In the genomic region with DNA sequence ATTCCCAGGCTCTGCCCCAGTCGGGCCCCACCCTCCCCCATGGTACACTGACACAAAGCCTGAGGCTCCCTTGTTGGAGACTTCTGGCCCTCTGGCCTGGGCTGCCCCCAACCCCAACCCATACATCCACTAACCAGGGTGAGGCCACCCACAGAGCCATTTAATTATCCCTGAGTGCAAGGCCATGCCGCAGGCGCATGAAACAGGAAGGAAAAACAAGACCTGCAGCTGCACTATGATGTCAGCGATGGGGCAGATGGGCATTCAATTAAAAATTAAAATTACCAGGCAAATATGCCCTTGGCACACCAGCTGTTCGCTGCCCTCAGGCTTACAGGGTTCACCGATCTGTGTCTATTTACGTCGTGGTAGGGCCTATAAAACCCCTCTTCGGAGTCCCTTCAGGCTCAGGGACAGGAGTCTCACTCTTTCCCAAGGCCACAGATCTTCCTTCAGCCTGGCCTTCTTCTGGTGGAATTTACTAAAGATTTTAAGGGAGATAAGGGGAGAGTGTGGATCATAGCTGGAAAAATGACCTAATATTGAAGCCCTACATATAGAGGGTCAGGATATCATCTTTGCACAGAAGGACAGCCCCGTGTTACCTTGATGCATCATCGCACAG, we compare ENCODE assay signal across 12 cellular contexts. TPM values are rescaled to one million over a fixed set of nuclear protein-coding genes. Genes with fewer than 3 reads are reported as not detected.
DNase-seq lines count a peak whose midpoint lies in the region; ATAC-seq lines count a peak whose summit lies in the region.
"Had no signal": no experiment of that assay in that cellular context is flagged by ENCODE, and none has a peak within 500 bp of the region (broad histone marks: within the 10 kb centered on the region; RNA-seq: fewer than 3 reads in every experiment).

No MANE protein-coding gene starts in this region.

- H3K27me3 Mint-ChIP-seq in activated T-helper 1 cell treated with anti-CD3 and anti-CD28 coated beads, Interleukin-12 subunit alpha, Interleukin-12 subunit beta, Interleukin-2, Interleukin-4 antibody, amounts not matched to agents 30 ng/mL and 10 ng/mL and 1 ng/mL, durations not matched to agents 14 hours and 24 hours and 36 hours (ENCODE audit: insufficient read depth): peaks cover 13% of the 10 kb centered on the region
- H3K27me3 Mint-ChIP-seq in stimulated activated naive B cell treated with anti-CD40 and anti-IgM and Interleukin-4, amounts not matched to agents 10 μg/mL and 1 μg/mL and 100 μg/mL, for 72 hours: peaks cover 4 to 7% of the 10 kb centered on the region in 2 donors

- H3K4me1 Mint-ChIP-seq in activated T-helper 1 cell treated with anti-CD3 and anti-CD28 coated beads, Interleukin-12 subunit alpha, Interleukin-12 subunit beta, Interleukin-2, Interleukin-4 antibody, amounts not matched to agents 30 ng/mL and 10 ng/mL and 1 ng/mL, durations not matched to agents 14 hours and 24 hours and 36 hours (ENCODE audit: low read depth): peaks cover 53% of the 10 kb centered on the region
- H3K4me1 Mint-ChIP-seq in stimulated activated naive B cell treated with anti-CD40 and anti-IgM and Interleukin-4, amounts not matched to agents 10 μg/mL and 1 μg/mL and 100 μg/mL, for 72 hours: peaks cover 29 to 45% of the 10 kb centered on the region in 2 donors

- DNase-seq in NCI-H2227 (lab: John Stamatoyannopoulos, UW; ENCODE audit: unreplicated experiment): peak; percentile 11
- DNase-seq in NCI-H2227 treated with DMSO at 0.1 percent for 48 hours (lab: John Stamatoyannopoulos, UW): no peak
- peak; percentile 81 for DNase-seq in NCI-H510A treated with DMSO at 0.1 percent for 48 hours (lab: John Stamatoyannopoulos, UW)
- DNase-seq in activated T-helper 1 cell treated with anti-CD3 and anti-CD28 coated beads, Interleukin-12 subunit alpha, Interleukin-12 subunit beta, Interleukin-2, Interleukin-4 antibody, amounts not matched to agents 30 ng/mL and 10 ng/mL and 1 ng/mL, durations not matched to agents 14 hours and 24 hours and 36 hours (ENCODE audit: low spot score): no peak
- no peak for DNase-seq in stimulated activated naive B cell treated with anti-CD40 and anti-IgM and Interleukin-4, amounts not matched to agents 10 μg/mL and 1 μg/mL and 100 μg/mL, for 72 hours
- DNase-seq in activated CD4-positive, alpha-beta T cell treated with anti-CD3 and anti-CD28 coated beads for 4 hours: no peak
- DNase-seq: ACHN; activated naive CD8-positive, alpha-beta T cell treated with anti-CD3 and anti-CD28 coated beads for 36 hours; midbrain had no signal

- ATAC-seq in stimulated activated naive B cell treated with anti-CD40 and anti-IgM and Interleukin-4, amounts not matched to agents 10 μg/mL and 1 μg/mL and 100 μg/mL, for 72 hours (replicated peaks): peak; percentile 24 to 36
- ATAC-seq in HG03280 (IDR thresholded peaks at IDR 0.05; ENCODE audit: unreplicated experiment) (no peak), GM19324 (IDR thresholded peaks at IDR 0.05; ENCODE audit: low FRiP score, unreplicated experiment) (no peak)

- no peak overlapping the region for H3K4me3 Mint-ChIP-seq in activated T-helper 1 cell treated with anti-CD3 and anti-CD28 coated beads, Interleukin-12 subunit alpha, Interleukin-12 subunit beta, Interleukin-2, Interleukin-4 antibody, amounts not matched to agents 30 ng/mL and 10 ng/mL and 1 ng/mL, durations not matched to agents 14 hours and 24 hours and 36 hours
- H3K4me3 Mint-ChIP-seq in stimulated activated naive B cell treated with anti-CD40 and anti-IgM and Interleukin-4, amounts not matched to agents 10 μg/mL and 1 μg/mL and 100 μg/mL, for 72 hours: no peak overlapping the region
- H3K4me3 Mint-ChIP-seq: activated naive CD8-positive, alpha-beta T cell treated with anti-CD3 and anti-CD28 coated beads for 36 hours had no signal

- peaks cover 2% of the 10 kb centered on the region for H3K36me3 Mint-ChIP-seq in activated T-helper 1 cell treated with anti-CD3 and anti-CD28 coated beads, Interleukin-12 subunit alpha, Interleukin-12 subunit beta, Interleukin-2, Interleukin-4 antibody, amounts not matched to agents 30 ng/mL and 10 ng/mL and 1 ng/mL, durations not matched to agents 14 hours and 24 hours and 36 hours (ENCODE audit: low read depth)
- H3K36me3 Mint-ChIP-seq in stimulated activated naive B cell treated with anti-CD40 and anti-IgM and Interleukin-4, amounts not matched to agents 10 μg/mL and 1 μg/mL and 100 μg/mL, for 72 hours: no peaks in the 10 kb centered on the region
- H3K36me3 Mint-ChIP-seq: activated naive CD8-positive, alpha-beta T cell treated with anti-CD3 and anti-CD28 coated beads for 36 hours had no signal

- H3K9me3 Mint-ChIP-seq in activated T-helper 1 cell treated with anti-CD3 and anti-CD28 coated beads, Interleukin-12 subunit alpha, Interleukin-12 subunit beta, Interleukin-2, Interleukin-4 antibody, amounts not matched to agents 30 ng/mL and 10 ng/mL and 1 ng/mL, durations not matched to agents 14 hours and 24 hours and 36 hours: no peaks in the 10 kb centered on the region
- H3K9me3 Mint-ChIP-seq in stimulated activated naive B cell treated with anti-CD40 and anti-IgM and Interleukin-4, amounts not matched to agents 10 μg/mL and 1 μg/mL and 100 μg/mL, for 72 hours: no peaks in the 10 kb centered on the region
- H3K9me3 Mint-ChIP-seq: activated naive CD8-positive, alpha-beta T cell treated with anti-CD3 and anti-CD28 coated beads for 36 hours had no signal

- peak overlapping the region; percentile 7 for H3K27ac Mint-ChIP-seq in activated T-helper 1 cell treated with anti-CD3 and anti-CD28 coated beads, Interleukin-12 subunit alpha, Interleukin-12 subunit beta, Interleukin-2, Interleukin-4 antibody, amounts not matched to agents 30 ng/mL and 10 ng/mL and 1 ng/mL, durations not matched to agents 14 hours and 24 hours and 36 hours
- peak overlapping the region; percentile 78 for H3K27ac Mint-ChIP-seq in stimulated activated naive B cell treated with anti-CD40 and anti-IgM and Interleukin-4, amounts not matched to agents 10 μg/mL and 1 μg/mL and 100 μg/mL, for 72 hours
- H3K27ac Mint-ChIP-seq: activated naive CD8-positive, alpha-beta T cell treated with anti-CD3 and anti-CD28 coated beads for 36 hours had no signal

- intact Hi-C loops in activated T-helper 1 cell treated with anti-CD3 and anti-CD28 coated beads, Interleukin-12 subunit alpha, Interleukin-12 subunit beta, Interleukin-2, Interleukin-4 antibody, amounts not matched to agents 30 ng/mL and 10 ng/mL and 1 ng/mL, durations not matched to agents 14 hours and 24 hours and 36 hours (cut with micrococcal nuclease): no loop called here

RNA-seq across cellular contexts. Expression of a gene that starts 29.6 kb away (rescaled TPM):
- total RNA-seq in activated T-helper 1 cell treated with anti-CD3 and anti-CD28 coated beads, Interleukin-12 subunit alpha, Interleukin-12 subunit beta, Interleukin-2, Interleukin-4 antibody, amounts not matched to agents 30 ng/mL and 10 ng/mL and 1 ng/mL, durations not matched to agents 14 hours and 24 hours and 36 hours: 138 and 143 TPM in 2 replicates

RNA-seq across cellular contexts. Expression of a gene that starts 44.7 kb away (rescaled TPM):
- total RNA-seq in activated T-helper 1 cell treated with anti-CD3 and anti-CD28 coated beads, Interleukin-12 subunit alpha, Interleukin-12 subunit beta, Interleukin-2, Interleukin-4 antibody, amounts not matched to agents 30 ng/mL and 10 ng/mL and 1 ng/mL, durations not matched to agents 14 hours and 24 hours and 36 hours: 4.6 and 5.0 TPM in 2 replicates

RNA-seq across cellular contexts. Expression of a gene that starts 50.6 kb away (rescaled TPM):
- not detected in 2 replicates for total RNA-seq in activated T-helper 1 cell treated with anti-CD3 and anti-CD28 coated beads, Interleukin-12 subunit alpha, Interleukin-12 subunit beta, Interleukin-2, Interleukin-4 antibody, amounts not matched to agents 30 ng/mL and 10 ng/mL and 1 ng/mL, durations not matched to agents 14 hours and 24 hours and 36 hours
- total RNA-seq: activated naive CD8-positive, alpha-beta T cell treated with anti-CD3 and anti-CD28 coated beads for 36 hours; dermis microvascular lymphatic vessel endothelial cell had no signal

Comparison
In these comparisons a context has a peak if more than half of its experiments do, and no peak if none do; other contexts are left out.
1. DNase-seq: peak in NCI-H2227 (single experiment) and NCI-H510A treated with DMSO at 0.1 percent for 48 hours (single experiment); none in NCI-H2227 treated with DMSO at 0.1 percent for 48 hours (single experiment), activated T-helper 1 cell treated with anti-CD3 and anti-CD28 coated beads, Interleukin-12 subunit alpha, Interleukin-12 subunit beta, Interleukin-2, Interleukin-4 antibody, amounts not matched to agents 30 ng/mL and 10 ng/mL and 1 ng/mL, durations not matched to agents 14 hours and 24 hours and 36 hours (single experiment), stimulated activated naive B cell treated with anti-CD40 and anti-IgM and Interleukin-4, amounts not matched to agents 10 μg/mL and 1 μg/mL and 100 μg/mL, for 72 hours (single experiment) and activated CD4-positive, alpha-beta T cell treated with anti-CD3 and anti-CD28 coated beads for 4 hours (0 of 2).
2. ATAC-seq: peak in stimulated activated naive B cell treated with anti-CD40 and anti-IgM and Interleukin-4, amounts not matched to agents 10 μg/mL and 1 μg/mL and 100 μg/mL, for 72 hours (2 of 2); none in HG03280 (single experiment) and GM19324 (single experiment).